9 cellular contexts compared by ENCODE assay signal in the genomic region with DNA sequence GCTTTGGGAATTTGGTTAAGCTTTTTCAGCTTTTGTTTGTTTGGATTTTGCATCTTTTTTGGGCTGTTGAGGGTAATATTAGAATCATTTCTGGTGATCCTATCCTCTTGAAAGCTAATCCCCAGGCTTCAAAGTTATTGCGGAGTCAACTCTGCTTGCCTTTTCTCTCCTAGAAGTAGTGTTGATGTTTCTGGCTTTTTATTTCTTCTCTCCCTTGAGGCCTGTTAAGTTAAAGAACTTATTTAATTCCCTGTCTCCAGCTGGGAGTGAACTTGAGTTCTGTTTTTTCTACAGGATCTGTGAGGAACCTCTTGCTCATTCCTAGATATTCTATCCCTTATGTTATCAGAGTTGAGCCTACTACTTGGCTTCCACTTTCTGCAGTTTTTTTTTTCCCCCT. TPM values are rescaled to one million over a fixed set of nuclear protein-coding genes. Genes with fewer than 3 reads are reported as not detected.
"Had no signal": no experiment of that assay in that cellular context is flagged by ENCODE, and none has a peak within 500 bp of the region (broad histone marks: within the 10 kb centered on the region; RNA-seq: fewer than 3 reads in every experiment).

No MANE protein-coding gene starts in this region.

- H3K9me3 ChIP-seq: HAP-1 had no signal

- H3K9me3 Mint-ChIP-seq: GM23338, HFFc6 had no signal

- H3K27ac Mint-ChIP-seq: GM23338, H9, HFFc6 had no signal

- H3K4me1 ChIP-seq: HAP-1 had no signal

- H3K27ac ChIP-seq: GM23248 had no signal

- DNase-seq: GM23248, GOT3, H7, H9, HCEC 1CT, HFFc6 had no signal

- ATAC-seq: GM23338, HCT116 had no signal

- H3K36me3 ChIP-seq: HAP-1 had no signal

- H2AFZ ChIP-seq: GM23248 had no signal

- H3K4me1 Mint-ChIP-seq: GM23338, H9 had no signal

- H3K4me2 ChIP-seq: GM23338 had no signal

- H3K4me3 Mint-ChIP-seq: GM23338, H9, HFFc6 had no signal

- H3K4me3 ChIP-seq: GM23248, GM23338, HAP-1 had no signal

RNA-seq across cellular contexts. Expression of a gene that starts 34.1 kb away (rescaled TPM):
- total RNA-seq: GM23248 had no signal
- polyA plus RNA-seq: GM23248 had no signal
